ENCODE assay signal across 18 cellular contexts in genomic region chr20:59134182-59134581, GRCh38. TPM values are rescaled to one million over a fixed set of nuclear protein-coding genes. Genes with fewer than 3 reads are reported as not detected.
DNase-seq lines count a peak whose midpoint lies in the region; ATAC-seq, FAIRE-seq and TF ChIP-seq lines count a peak whose summit lies in the region.
"Had no signal": no experiment of that assay in that cellular context is flagged by ENCODE, and none has a peak within 500 bp of the region (broad histone marks: within the 10 kb centered on the region; RNA-seq: fewer than 3 reads in every experiment).

No MANE protein-coding gene starts in this region.

- H3K4me3 ChIP-seq in K562 (no peak overlapping the region), body of pancreas (no peak overlapping the region)

- H3K4me1 ChIP-seq in K562 (replicated peaks in 1 of 2; ENCODE audit: control insufficient read depth in 2 of 2, insufficient read depth in 2 of 2, low read length in 2 of 2) (no peaks in the 10 kb centered on the region; a peak in 1 of 5 replicates), body of pancreas (no peaks in the 10 kb centered on the region)
- H3K4me1 ChIP-seq: BE2C had no signal

- in situ Hi-C loops in K562 (cut with MboI): no loop called here

- no TSS peak for BruUV-seq in K562 (replicated peaks; lab: Mats Ljungman, UMichigan)

- TF ChIP-seq CTCF in K562 (IDR thresholded peaks at IDR 0.05 in 2 of 3, conservative IDR thresholded peaks at IDR 0.05 in 1 of 3; ENCODE audit: insufficient read depth in 2 of 3, low read depth in 1 of 3, low read length in 3 of 3): no peak
- no peak for TF ChIP-seq CTCF in body of pancreas (IDR thresholded peaks at IDR 0.05)
- TF ChIP-seq CTCF in glutamatergic neuron (IDR thresholded peaks at IDR 0.05; ENCODE audit: partially characterized antibody, unreplicated experiment): no peak

- H3K27me3 ChIP-seq in K562 (ENCODE audit: control insufficient read depth in 2 of 2, insufficient read depth in 2 of 2, low read length in 2 of 2): peaks cover 0 to 12% of the 10 kb centered on the region in 2 experiments; a peak in 2 of 5 replicates
- no peaks in the 10 kb centered on the region for H3K27me3 ChIP-seq in body of pancreas
- H3K27me3 ChIP-seq: BE2C had no signal

- no peak overlapping the region for H3K27ac Mint-ChIP-seq in activated naive CD4-positive, alpha-beta T cell treated with anti-CD3 and anti-CD28 coated beads, Interleukin-2, amount 10 ng/mL, durations not matched to agents 7 days and 5 days
- no peak overlapping the region for H3K27ac Mint-ChIP-seq in glutamatergic neuron (ENCODE audit: unreplicated experiment)

- no peaks in the 10 kb centered on the region for H3K4me1 Mint-ChIP-seq in activated naive CD4-positive, alpha-beta T cell treated with anti-CD3 and anti-CD28 coated beads, Interleukin-2, amount 10 ng/mL, durations not matched to agents 7 days and 5 days
- H3K4me1 Mint-ChIP-seq in glutamatergic neuron (ENCODE audit: low read depth, unreplicated experiment): no peaks in the 10 kb centered on the region

- H3K36me3 ChIP-seq in K562 (ENCODE audit: control insufficient read depth, insufficient read depth, low read length): no peaks in the 10 kb centered on the region
- no peaks in the 10 kb centered on the region for H3K36me3 ChIP-seq in body of pancreas (replicated peaks in 1 of 2; ENCODE audit: insufficient read depth in 1 of 2, low read depth in 2 of 2)
- H3K36me3 ChIP-seq: BE2C had no signal

- TF ChIP-seq RAD21 in K562 (CRISPR knock-in tag; conservative IDR thresholded peaks at IDR 0.05 in 1 of 2, IDR thresholded peaks at IDR 0.05 in 1 of 2): no peak

- H3K9me1 ChIP-seq in K562 (ENCODE audit: control insufficient read depth, insufficient read depth, low read length): no peaks in the 10 kb centered on the region

- intact Hi-C loops in K562 (cut with micrococcal nuclease): no loop called here
- intact Hi-C loops in body of pancreas (cut with DNase I): no loop called here

- TF ChIP-seq EP300 in K562 (IDR thresholded peaks at IDR 0.05; ENCODE audit: low read length): no peak

- WGBS in K562 (ENCODE audit: insufficient coverage, low coverage, missing lambda C conversion rate): 0% methylated on average over 5 of the region's 5 CpGs
- 58 to 64% methylated on average over 5 of the region's 5 CpGs for WGBS in body of pancreas, 2 donors

- H3K27ac ChIP-seq in K562 (ENCODE audit: extremely low read depth, low read depth, low read length) (no peak overlapping the region), body of pancreas (no peak overlapping the region)
- H3K27ac ChIP-seq: RWPE1 had no signal

- peak; percentile 11 to 32 for DNase-seq in AML-193 (lab: John Stamatoyannopoulos, UW)
- DNase-seq in HTR-8/SVneo (ENCODE audit: insufficient read length, low spot score): no peak
- DNase-seq in OCI-M1 (lab: John Stamatoyannopoulos, UW): peak; percentile 20
- DNase-seq in K562 (ENCODE audit: extremely low read depth in 1 of 4, low spot score in 3 of 4): no peak
- DNase-seq in activated naive CD4-positive, alpha-beta T cell treated with anti-CD3 and anti-CD28 coated beads, Interleukin-2, amount 10 ng/mL, durations not matched to agents 7 days and 5 days: no peak
- DNase-seq in body of pancreas: no peak
- no peak for DNase-seq in stimulated activated CD8-positive, alpha-beta memory T cell treated with anti-CD3 and anti-CD28 coated beads, Interleukin-4, amount 100 ng/mL, for 48 hours
- no peak for DNase-seq in glutamatergic neuron
- DNase-seq: BE2C; CD8-positive, alpha-beta memory T cell; DND-41; GF-D8; GOT3; NCI-H1105; NCI-H1694 treated with DMSO at 0.1 percent for 48 hours; NCI-H446; NCI-H748 treated with DMSO at 0.1 percent for 48 hours had no signal

- FAIRE-seq in HTR-8/SVneo (lab: Jason Lieb, UNC) (peak; percentile 80), K562 (lab: Jason Lieb, UNC) (no peak)

- H3K9me3 ChIP-seq in K562 (replicated peaks; ENCODE audit: control insufficient read depth, insufficient read depth, low read depth, low read length) (no peaks in the 10 kb centered on the region), body of pancreas (no peaks in the 10 kb centered on the region)
- H3K9me3 ChIP-seq: BE2C had no signal

- no peaks in the 10 kb centered on the region; the same call in none of the 2 replicates for H4K20me1 ChIP-seq in K562 (replicated peaks; ENCODE audit: control insufficient read depth, insufficient read depth, low read length)

- H3K9me3 Mint-ChIP-seq in activated naive CD4-positive, alpha-beta T cell treated with anti-CD3 and anti-CD28 coated beads, Interleukin-2, amount 10 ng/mL, durations not matched to agents 7 days and 5 days: no peaks in the 10 kb centered on the region
- H3K9me3 Mint-ChIP-seq in glutamatergic neuron (ENCODE audit: unreplicated experiment): peaks cover 1% of the 10 kb centered on the region
- H3K9me3 Mint-ChIP-seq: CD8-positive, alpha-beta memory T cell had no signal

- H3K27me3 Mint-ChIP-seq in activated naive CD4-positive, alpha-beta T cell treated with anti-CD3 and anti-CD28 coated beads, Interleukin-2, amount 10 ng/mL, durations not matched to agents 7 days and 5 days: peaks cover 23% of the 10 kb centered on the region
- H3K27me3 Mint-ChIP-seq in glutamatergic neuron (ENCODE audit: unreplicated experiment): peaks cover 4% of the 10 kb centered on the region
- H3K27me3 Mint-ChIP-seq: CD8-positive, alpha-beta memory T cell had no signal

- ATAC-seq in K562: no peak
- ATAC-seq in body of pancreas: no peak

- TF ChIP-seq POLR2A in K562 (conservative IDR thresholded peaks at IDR 0.05) (no peak), body of pancreas (IDR thresholded peaks at IDR 0.05) (no peak)

- H2AFZ ChIP-seq in K562 (ENCODE audit: low read depth, low read length): no peak overlapping the region

- no peaks in the 10 kb centered on the region for H3K79me2 ChIP-seq in K562 (ENCODE audit: control insufficient read depth, insufficient read depth, low read length)

- POLR2A ChIA-PET in K562 (lab: Yijun Ruan, JAX): no interaction called here

- H3K9ac ChIP-seq in K562 (ENCODE audit: insufficient read depth in 1 of 2, low read depth in 2 of 2, low read length in 2 of 2): no peak overlapping the region

- H3K36me3 Mint-ChIP-seq in activated naive CD4-positive, alpha-beta T cell treated with anti-CD3 and anti-CD28 coated beads, Interleukin-2, amount 10 ng/mL, durations not matched to agents 7 days and 5 days: no peaks in the 10 kb centered on the region
- peaks cover 4% of the 10 kb centered on the region for H3K36me3 Mint-ChIP-seq in glutamatergic neuron (ENCODE audit: unreplicated experiment)
- H3K36me3 Mint-ChIP-seq: CD8-positive, alpha-beta memory T cell had no signal

- H3K4me2 ChIP-seq in K562 (ENCODE audit: insufficient read depth, low read length): no peak overlapping the region

- no peak overlapping the region for H3K4me3 Mint-ChIP-seq in activated naive CD4-positive, alpha-beta T cell treated with anti-CD3 and anti-CD28 coated beads, Interleukin-2, amount 10 ng/mL, durations not matched to agents 7 days and 5 days
- H3K4me3 Mint-ChIP-seq in glutamatergic neuron (ENCODE audit: unreplicated experiment): no peak overlapping the region
- H3K4me3 Mint-ChIP-seq: CD8-positive, alpha-beta memory T cell had no signal

- CTCF ChIA-PET in K562 (lab: Yijun Ruan, JAX; ENCODE audit: low intra/inter-chr PET ratio): no interaction called here
- CTCF ChIA-PET in activated naive CD4-positive, alpha-beta T cell treated with anti-CD3 and anti-CD28 coated beads, Interleukin-2, amount 10 ng/mL, durations not matched to agents 7 days and 5 days (lab: Charles Lee): interaction anchor here (0.6 kb wide), 1 partner anchor 47 kb away, joined by 3 read pairs; no protein-coding TSS in a partner anchor

TF ChIP-seq in K562, 482 proteins besides CTCF, POLR2A, EP300 and RAD21 (continues in another document):
- no peak for TF ChIP-seq ZNF655 (CRISPR knock-in tag; IDR thresholded peaks at IDR 0.05)
- TF ChIP-seq ZBTB7A (IDR thresholded peaks at IDR 0.05; ENCODE audit: borderline replicate concordance, control insufficient read depth, low read depth, low read length): no peak
- TF ChIP-seq ZNF707 (CRISPR knock-in tag; conservative IDR thresholded peaks at IDR 0.05): no peak
- TF ChIP-seq EZH2 (IDR thresholded peaks at IDR 0.05; ENCODE audit: borderline replicate concordance, low read depth, low read length): no peak
- TF ChIP-seq EHMT2 (IDR thresholded peaks at IDR 0.05): peak; percentile 92
- no peak for TF ChIP-seq GABPA (tag; conservative IDR thresholded peaks at IDR 0.05; ENCODE audit: low read depth)
- no peak for TF ChIP-seq PRMT5 (CRISPR knock-in tag; IDR thresholded peaks at IDR 0.05)
- TF ChIP-seq CBFB (CRISPR knock-in tag; IDR thresholded peaks at IDR 0.05): no peak
- no peak for TF ChIP-seq MCM2 (IDR thresholded peaks at IDR 0.05; ENCODE audit: low read depth)

RNA-seq across cellular contexts. Expression of gene ZNF831, which starts 29.4 kb away (rescaled TPM):
- total RNA-seq in K562 (2011; cell fraction: chromatin; rRNA removed; ENCODE audit: low replicate concordance): not detected in 2 replicates
- not detected in 2 replicates for total RNA-seq in K562 (2011; cell fraction: nucleolus; rRNA removed)
- total RNA-seq in K562 (2011; cell fraction: nucleoplasm; rRNA removed): not detected in 2 replicates
- total RNA-seq in K562 (2014; rRNA removed): not detected in 2 replicates
- not detected in 2 replicates for total RNA-seq in K562 (2014; rRNA removed; fragmentation: Illumina TruSeq; extraction: Trizol)
- total RNA-seq in K562 (2015; rRNA removed; fragmentation: Illumina TruSeq; extraction: Trizol): not detected in 2 replicates
- total RNA-seq in K562 (2021): not detected in 2 replicates
- polyA plus RNA-seq in K562 (2011; rRNA removed): not detected in 2 replicates
- polyA plus RNA-seq in K562 (2011; cell fraction: cytosol; rRNA removed): not detected in 2 replicates
- polyA plus RNA-seq in K562 (2011; cell fraction: nucleus; rRNA removed): not detected in 2 replicates
- polyA plus RNA-seq in K562 (2012): not detected in 2 replicates
- polyA plus RNA-seq in K562 (2014; fragmentation: Illumina TruSeq; extraction: Trizol): not detected in 2 replicates
- polyA plus RNA-seq in K562 (2014; fragmentation: Nextera tagmentation; extraction: Ambion mirVana): not detected
- not detected in 2 replicates for polyA plus RNA-seq in K562 (2014; rRNA removed)
- not detected in 2 replicates for polyA minus RNA-seq in K562 (2011; rRNA and poly(A)+ RNA removed)
- not detected in 2 replicates for polyA minus RNA-seq in K562 (2011; cell fraction: cytosol; rRNA and poly(A)+ RNA removed)
- not detected in 2 replicates for polyA minus RNA-seq in K562 (2011; cell fraction: nucleus; rRNA and poly(A)+ RNA removed)
- total RNA-seq in body of pancreas: 1 to 10 TPM in 1 of 2 donors, under 1 TPM in 1; 0.66 to 1.6 TPM
- total RNA-seq in glutamatergic neuron (ENCODE audit: unreplicated experiment): not detected

Comparison
In these comparisons a context has a peak if more than half of its experiments do, and no peak if none do; other contexts are left out.
1. DNase-seq: peak in AML-193 (2 of 2) and OCI-M1 (single experiment); none in HTR-8/SVneo (single experiment), K562 (0 of 4), activated naive CD4-positive, alpha-beta T cell treated with anti-CD3 and anti-CD28 coated beads, Interleukin-2, amount 10 ng/mL, durations not matched to agents 7 days and 5 days (single experiment), body of pancreas (0 of 4), stimulated activated CD8-positive, alpha-beta memory T cell treated with anti-CD3 and anti-CD28 coated beads, Interleukin-4, amount 100 ng/mL, for 48 hours (single experiment) and glutamatergic neuron (single experiment).